In genomic region chr2:151410485-151410833, GRCh38 we compare ENCODE assay signal across 8 cellular contexts. TPM values are rescaled to one million over a fixed set of nuclear protein-coding genes. Genes with fewer than 3 reads are reported as not detected.
DNase-seq lines count a peak whose midpoint lies in the region; ATAC-seq and TF ChIP-seq lines count a peak whose summit lies in the region.

No MANE protein-coding gene starts in this region.

- intact Hi-C loops in esophagus muscularis mucosa (cut with DNase I) = loop anchor here (10.0 kb wide), 1 partner anchor 146 kb away; the partner anchor contains the start of gene RBM43

- peaks cover 8 to 35% (median 26%) of the 10 kb centered on the region in 4 donors for H3K36me3 ChIP-seq in esophagus muscularis mucosa
- peaks cover 20% of the 10 kb centered on the region for H3K36me3 ChIP-seq in neutrophil
- peaks cover 4% of the 10 kb centered on the region for H3K36me3 ChIP-seq in urinary bladder (ENCODE audit: insufficient read depth)

- H3K27ac ChIP-seq in esophagus muscularis mucosa (replicated peaks in 1 of 4) = peak overlapping the region; percentile 86 to 93 (median 92)
- peak overlapping the region; percentile 91 for H3K27ac ChIP-seq in neutrophil
- H3K27ac ChIP-seq in urinary bladder (ENCODE audit: low read depth) = peak overlapping the region; percentile 95

- TF ChIP-seq CTCF in esophagus muscularis mucosa (IDR thresholded peaks at IDR 0.05) (no peak), neutrophil (IDR thresholded peaks at IDR 0.05) (no peak)

- H3K27me3 ChIP-seq in esophagus muscularis mucosa (no peaks in the 10 kb centered on the region), neutrophil (no peaks in the 10 kb centered on the region)

- DNase-seq in SIG-M5 treated with dmso at 0.1 percent for 504 hours (lab: John Stamatoyannopoulos, UW; ENCODE audit: unreplicated experiment) (peak; percentile 24), SIG-M5 (lab: John Stamatoyannopoulos, UW) (no peak), NCI-H510A (lab: John Stamatoyannopoulos, UW) (peak; percentile 3), esophagus muscularis mucosa (ENCODE audit: extremely low spot score) (no peak)
- peak; percentile 53 for DNase-seq in activated T-cell treated with anti-CD3 and anti-CD28 coated beads, Interleukin-2, amount 50 U/mL, for 1 hour

- H3K4me3 ChIP-seq in esophagus muscularis mucosa (peak overlapping the region; percentile 83 to 96 (median 88)), neutrophil (ENCODE audit: low read depth in 1 of 2, low read length in 1 of 2) (peak overlapping the region; percentile 82 to 92), urinary bladder (ENCODE audit: low read depth, low read length) (peak overlapping the region; percentile 76)

- under 1% methylated on average over 21 of the region's 21 CpGs for whole genome bisulfite sequencing in esophagus muscularis mucosa
- WGBS in urinary bladder = under 1% methylated on average over 21 of the region's 21 CpGs

- TF ChIP-seq POLR2A in esophagus muscularis mucosa (IDR thresholded peaks at IDR 0.05; ENCODE audit: low read depth) = no peak

- TF ChIP-seq EP300 in esophagus muscularis mucosa (IDR thresholded peaks at IDR 0.05) = no peak

- no peaks in the 10 kb centered on the region for H3K9me3 ChIP-seq in esophagus muscularis mucosa
- no peaks in the 10 kb centered on the region for H3K9me3 ChIP-seq in neutrophil

- peaks cover 13 to 24% (median 19%) of the 10 kb centered on the region in 4 donors for H3K4me1 ChIP-seq in esophagus muscularis mucosa
- peaks cover 19 to 20% of the 10 kb centered on the region in 2 experiments for H3K4me1 ChIP-seq in neutrophil (ENCODE audit: control insufficient read depth in 1 of 2, insufficient read depth in 1 of 2, low read depth in 1 of 2, low read length in 1 of 2)
- H3K4me1 ChIP-seq in urinary bladder (ENCODE audit: insufficient read depth) = no peaks in the 10 kb centered on the region

- ATAC-seq in HG02943 (IDR thresholded peaks at IDR 0.05; ENCODE audit: low read depth, unreplicated experiment) = peak; percentile 42

RNA-seq across cellular contexts. Expression of gene RIF1, which starts 0.8 kb away (rescaled TPM):
- 10 to 100 TPM; 25.3 to 31.0 (median 28.9) TPM for total RNA-seq in esophagus muscularis mucosa
- 108 TPM for total RNA-seq in urinary bladder
- 6.3 TPM for polyA plus RNA-seq in urinary bladder

RNA-seq across cellular contexts. Expression of gene TNFAIP6, which starts 53.1 kb away (rescaled TPM):
- total RNA-seq in esophagus muscularis mucosa = 10 to 100 TPM in 1 of 4 donors, 1 to 10 TPM in 3; 3.5 to 13.3 (median 5.8) TPM
- total RNA-seq in urinary bladder = 34.1 TPM
- polyA plus RNA-seq in urinary bladder = 1.7 TPM

Comparison
In these comparisons a context has a peak if more than half of its experiments do, and no peak if none do; other contexts are left out.
1. DNase-seq: peak in SIG-M5 treated with dmso at 0.1 percent for 504 hours (single experiment), NCI-H510A (single experiment) and activated T-cell treated with anti-CD3 and anti-CD28 coated beads, Interleukin-2, amount 50 U/mL, for 1 hour (single experiment); none in SIG-M5 (single experiment) and esophagus muscularis mucosa (single experiment).
2. Peak in every context shown above with its lines, with median percentiles within 50 percentile points of each other: H3K27ac ChIP-seq and H3K4me3 ChIP-seq.